Comparison of ENCODE assay signal across 2 cellular contexts in the genomic region with DNA sequence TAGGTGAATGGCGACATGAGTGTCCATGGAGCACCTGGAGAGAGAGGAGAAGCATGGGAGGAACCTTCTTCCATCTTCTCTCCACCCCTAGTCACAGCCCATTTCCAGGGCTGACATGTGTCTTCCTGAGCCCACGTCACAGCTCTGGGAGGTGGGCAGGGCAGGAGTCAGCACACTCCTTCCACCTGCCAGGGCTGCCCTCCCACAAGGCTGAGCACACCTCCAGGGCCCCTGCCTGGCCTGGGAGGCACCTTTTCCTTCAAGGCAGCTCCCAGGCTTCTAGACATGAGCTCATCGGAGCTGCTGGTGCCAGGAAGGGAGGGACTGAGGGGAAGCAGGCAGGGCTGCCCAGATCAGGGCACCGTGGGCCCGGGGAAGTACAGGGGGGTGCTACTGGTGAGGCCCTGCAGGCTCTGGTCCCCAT.
TF ChIP-seq lines count a peak whose summit lies in the region.

No MANE protein-coding gene starts in this region.

TF ChIP-seq in SK-N-SH treated with all-trans-retinoic acid at 6 μM for 48 hours, 23 proteins besides CTCF, POLR2A, EP300 and RAD21 (continued from another document):
- TF ChIP-seq, protein P1, sequence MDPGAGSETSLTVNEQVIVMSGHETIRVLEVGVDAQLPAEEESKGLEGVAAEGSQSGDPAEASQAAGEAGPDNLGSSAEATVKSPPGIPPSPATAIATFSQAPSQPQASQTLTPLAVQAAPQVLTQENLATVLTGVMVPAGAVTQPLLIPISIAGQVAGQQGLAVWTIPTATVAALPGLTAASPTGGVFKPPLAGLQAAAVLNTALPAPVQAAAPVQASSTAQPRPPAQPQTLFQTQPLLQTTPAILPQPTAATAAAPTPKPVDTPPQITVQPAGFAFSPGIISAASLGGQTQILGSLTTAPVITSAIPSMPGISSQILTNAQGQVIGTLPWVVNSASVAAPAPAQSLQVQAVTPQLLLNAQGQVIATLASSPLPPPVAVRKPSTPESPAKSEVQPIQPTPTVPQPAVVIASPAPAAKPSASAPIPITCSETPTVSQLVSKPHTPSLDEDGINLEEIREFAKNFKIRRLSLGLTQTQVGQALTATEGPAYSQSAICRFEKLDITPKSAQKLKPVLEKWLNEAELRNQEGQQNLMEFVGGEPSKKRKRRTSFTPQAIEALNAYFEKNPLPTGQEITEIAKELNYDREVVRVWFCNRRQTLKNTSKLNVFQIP (CRISPR knock-in tag; IDR thresholded peaks at IDR 0.05; ENCODE audit: borderline replicate concordance, low read depth) = no peak
- TF ChIP-seq GLIS3 (CRISPR knock-in tag; IDR thresholded peaks at IDR 0.05) (no peak), ZC3H10 (CRISPR knock-in tag; IDR thresholded peaks at IDR 0.05) (no peak)

TF ChIP-seq in SK-N-SH, 30 proteins besides CTCF, POLR2A, EP300 and RAD21 (continued from another document):
- TF ChIP-seq, protein P2, sequence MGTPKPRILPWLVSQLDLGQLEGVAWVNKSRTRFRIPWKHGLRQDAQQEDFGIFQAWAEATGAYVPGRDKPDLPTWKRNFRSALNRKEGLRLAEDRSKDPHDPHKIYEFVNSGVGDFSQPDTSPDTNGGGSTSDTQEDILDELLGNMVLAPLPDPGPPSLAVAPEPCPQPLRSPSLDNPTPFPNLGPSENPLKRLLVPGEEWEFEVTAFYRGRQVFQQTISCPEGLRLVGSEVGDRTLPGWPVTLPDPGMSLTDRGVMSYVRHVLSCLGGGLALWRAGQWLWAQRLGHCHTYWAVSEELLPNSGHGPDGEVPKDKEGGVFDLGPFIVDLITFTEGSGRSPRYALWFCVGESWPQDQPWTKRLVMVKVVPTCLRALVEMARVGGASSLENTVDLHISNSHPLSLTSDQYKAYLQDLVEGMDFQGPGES (IDR thresholded peaks at IDR 0.05; ENCODE audit: low read depth, low read length) = no peak
- TF ChIP-seq GATA2 (CRISPR knock-in tag; IDR thresholded peaks at IDR 0.05) (no peak), RXRA (IDR thresholded peaks at IDR 0.05; ENCODE audit: borderline replicate concordance, low read depth) (no peak)
